In the genomic region with DNA sequence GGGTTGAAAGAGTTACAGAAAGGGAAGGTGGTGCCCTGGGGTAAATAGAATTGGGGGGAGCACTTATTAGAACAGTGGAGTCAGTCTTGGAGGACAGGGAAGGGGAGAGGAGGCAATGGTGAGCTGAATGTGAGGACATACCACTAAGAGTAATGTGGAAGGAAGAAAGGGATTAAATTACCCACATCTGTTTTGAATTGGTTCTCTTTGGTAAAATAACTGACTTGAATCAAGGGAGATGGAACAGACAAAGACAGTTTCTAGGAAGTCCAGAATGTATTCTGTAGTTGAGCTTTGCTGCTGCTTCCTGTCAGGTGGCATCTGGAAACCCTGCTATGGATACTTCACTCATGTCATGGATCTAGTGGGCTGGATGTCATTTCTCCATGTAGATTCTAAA, we compare ENCODE assay signal across 20 cellular contexts.
"Had no signal": no experiment of that assay in that cellular context is flagged by ENCODE, and none has a peak within 500 bp of the region (broad histone marks: within the 10 kb centered on the region; RNA-seq: fewer than 3 reads in every experiment).

No MANE protein-coding gene starts in this region.

- H3K4me3 ChIP-seq: esophagus muscularis mucosa, heart left ventricle, neural progenitor cell, pancreas, tibial artery, uterus had no signal

- H3K27ac ChIP-seq: brain microvascular endothelial cell, esophagus muscularis mucosa, heart left ventricle, neural progenitor cell, pancreas, tibial artery, uterus had no signal

- H3K4me1 Mint-ChIP-seq: activated naive CD4-positive, alpha-beta T cell treated with anti-CD3 and anti-CD28 coated beads, Interleukin-2, amount 50 U/mL, for 24 hours had no signal

- H3K27me3 ChIP-seq: brain microvascular endothelial cell, esophagus muscularis mucosa, neural progenitor cell, pancreas, tibial artery, uterus had no signal

- H3K4me3 Mint-ChIP-seq: activated CD8-positive, alpha-beta T cell treated with anti-CD3 and anti-CD28 coated beads for 36 hours; activated naive CD4-positive, alpha-beta T cell treated with anti-CD3 and anti-CD28 coated beads, Interleukin-2, amount 50 U/mL, for 24 hours; central memory CD8-positive, alpha-beta T cell; neural progenitor cell; WTC11 had no signal

- DNase-seq: activated CD4-positive, alpha-beta T cell treated with anti-CD3 and anti-CD28 coated beads for 4 hours; activated CD8-positive, alpha-beta T cell treated with anti-CD3 and anti-CD28 coated beads for 36 hours; activated effector memory CD4-positive, alpha-beta T cell treated with anti-CD3 and anti-CD28 coated beads, Interleukin-2, amount 50 U/mL, for 16 hours; activated T-cell treated with anti-CD3 and anti-CD28 coated beads, Interleukin-2, amount 50 U/mL, for 48 hours; brain microvascular endothelial cell; cortex of kidney; effector CD4-positive, alpha-beta T cell; foreskin melanocyte; heart left ventricle; midbrain; pancreas; stimulated activated CD4-positive, alpha-beta T cell treated with anti-CD3 and anti-CD28 coated beads, Interleukin-1b, Interleukin-23, amount 100 ng/mL, for 48 hours; T-helper 2 cell; tibial artery; uterus had no signal

- H3K9ac ChIP-seq: neural progenitor cell had no signal

- H3K27ac Mint-ChIP-seq: activated CD8-positive, alpha-beta T cell treated with anti-CD3 and anti-CD28 coated beads for 36 hours; activated naive CD4-positive, alpha-beta T cell treated with anti-CD3 and anti-CD28 coated beads, Interleukin-2, amount 50 U/mL, for 24 hours; neural progenitor cell; WTC11 had no signal

- H3K27me3 Mint-ChIP-seq: central memory CD8-positive, alpha-beta T cell had no signal

- ATAC-seq: activated CD8-positive, alpha-beta T cell treated with anti-CD3 and anti-CD28 coated beads for 36 hours; heart left ventricle; pancreas; WTC11 had no signal

- H3K9me3 Mint-ChIP-seq: activated CD8-positive, alpha-beta T cell treated with anti-CD3 and anti-CD28 coated beads for 36 hours; activated naive CD4-positive, alpha-beta T cell treated with anti-CD3 and anti-CD28 coated beads, Interleukin-2, amount 50 U/mL, for 24 hours; central memory CD8-positive, alpha-beta T cell; WTC11 had no signal

- H3K4me2 ChIP-seq: neural progenitor cell had no signal

- H3K36me3 Mint-ChIP-seq: activated naive CD4-positive, alpha-beta T cell treated with anti-CD3 and anti-CD28 coated beads, Interleukin-2, amount 50 U/mL, for 24 hours; WTC11 had no signal

- H3K36me3 ChIP-seq: brain microvascular endothelial cell, esophagus muscularis mucosa, heart left ventricle, neural progenitor cell, pancreas, tibial artery, uterus had no signal
